Comparison of ENCODE assay signal across 11 cellular contexts in the genomic region with DNA sequence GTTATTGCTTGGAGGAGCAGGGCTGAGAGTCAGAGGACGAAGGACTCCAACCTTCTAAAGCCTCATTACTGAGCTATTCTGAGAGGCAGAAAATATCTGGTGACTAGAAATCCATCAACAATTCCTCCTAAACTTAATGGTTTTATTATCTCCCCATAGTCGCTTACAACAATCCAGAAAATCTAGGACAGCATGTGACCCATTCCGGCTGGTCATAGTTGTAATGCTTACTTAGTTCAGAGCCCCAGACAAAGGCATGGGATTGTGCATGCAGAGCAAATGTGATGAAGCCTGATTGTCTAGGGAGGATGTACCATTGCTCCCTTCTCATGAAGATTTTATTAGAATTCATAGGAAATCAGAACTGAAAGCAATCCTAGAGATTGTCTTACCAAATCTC.
"Had no signal": no experiment of that assay in that cellular context is flagged by ENCODE, and none has a peak within 500 bp of the region (broad histone marks: within the 10 kb centered on the region; RNA-seq: fewer than 3 reads in every experiment).

No MANE protein-coding gene starts in this region.

- H2AFZ ChIP-seq: GM23248, GM23338 had no signal

- H3K9me3 ChIP-seq: HAP-1 had no signal

- H3K27ac Mint-ChIP-seq: GM23338, H9, HFFc6 had no signal

- H3K27ac ChIP-seq: GM23248 had no signal

- DNase-seq: GM23248, GOT3, H7, H9, HCEC 1CT, HFFc6 had no signal

- FAIRE-seq: H1, H54 had no signal

- ATAC-seq: GM23338, HCT116 had no signal

- H3K4me3 Mint-ChIP-seq: GM23338, H9, HFFc6 had no signal

- H3K36me3 ChIP-seq: HAP-1 had no signal

- H3K9ac ChIP-seq: GM23248 had no signal

- H3K4me3 ChIP-seq: GM23248, GM23338, HAP-1 had no signal

- H3K4me1 ChIP-seq: HAP-1 had no signal

- H3K9me3 Mint-ChIP-seq: GM23338 had no signal

- H3K4me2 ChIP-seq: GM23338 had no signal
